Comparison of ENCODE assay signal across 28 cellular contexts in genomic region chr5:32854473-32854872, GRCh38.
"Had no signal": no experiment of that assay in that cellular context is flagged by ENCODE, and none has a peak within 500 bp of the region (broad histone marks: within the 10 kb centered on the region; RNA-seq: fewer than 3 reads in every experiment).

No MANE protein-coding gene starts in this region.

- H3K9ac ChIP-seq: neural progenitor cell had no signal

- H3K27me3 Mint-ChIP-seq: stimulated activated naive CD8-positive, alpha-beta T cell treated with anti-CD3 and anti-CD28 coated beads, Interleukin-15, Interleukin-2, amounts not matched to agents 100 ng/mL and 50 ng/mL, for 24 hours had no signal

- H3K27me3 ChIP-seq: pancreas, stomach, thyroid gland, tibial nerve, upper lobe of left lung, vagina had no signal

- H3K9me3 ChIP-seq: pancreas, prostate gland, thyroid gland, vagina had no signal

- H3K4me1 Mint-ChIP-seq: stimulated activated effector memory CD8-positive, alpha-beta T cell treated with anti-CD3 and anti-CD28 coated beads, Interleukin-12 subunit alpha, Interleukin-12 subunit beta, amount 100 ng/mL, for 72 hours; stimulated activated naive B cell treated with anti-CD40 and anti-IgM and Interleukin-4, amounts not matched to agents 10 μg/mL and 1 μg/mL and 100 μg/mL, for 72 hours had no signal

- H3K27ac Mint-ChIP-seq: naive thymus-derived CD4-positive, alpha-beta T cell; natural killer cell; nephron; neural progenitor cell; stimulated activated effector memory CD8-positive, alpha-beta T cell treated with anti-CD3 and anti-CD28 coated beads, Interleukin-12 subunit alpha, Interleukin-12 subunit beta, amount 100 ng/mL, for 72 hours; stimulated activated naive B cell treated with anti-CD40 and anti-IgM and Interleukin-4, amounts not matched to agents 10 μg/mL and 1 μg/mL and 100 μg/mL, for 72 hours; stimulated activated naive CD8-positive, alpha-beta T cell treated with anti-CD3 and anti-CD28 coated beads, Interleukin-15, Interleukin-2, amounts not matched to agents 100 ng/mL and 50 ng/mL, for 24 hours had no signal

- H2AFZ ChIP-seq: neural progenitor cell had no signal

- H3K36me3 ChIP-seq: neural progenitor cell, pancreas, prostate gland, spleen, stomach, thoracic aorta, thyroid gland, tibial nerve, upper lobe of left lung, vagina had no signal

- ATAC-seq: naive thymus-derived CD4-positive, alpha-beta T cell; natural killer cell; pancreas; right cardiac atrium; sciatic nerve; stimulated activated effector memory CD8-positive, alpha-beta T cell treated with anti-CD3 and anti-CD28 coated beads, Interleukin-12 subunit alpha, Interleukin-12 subunit beta, amount 100 ng/mL, for 72 hours; stimulated activated naive B cell treated with anti-CD40 and anti-IgM and Interleukin-4, amounts not matched to agents 10 μg/mL and 1 μg/mL and 100 μg/mL, for 72 hours had no signal

- FAIRE-seq: urothelium cell line had no signal

- H3K4me2 ChIP-seq: neural progenitor cell, smooth muscle cell had no signal

- DNase-seq: naive thymus-derived CD4-positive, alpha-beta T cell; natural killer cell; occipital lobe; pancreas; right cardiac atrium; spleen; stimulated activated CD4-positive, alpha-beta T cell treated with anti-CD3 and anti-CD28 coated beads, Interleukin-12 subunit alpha, Interleukin-12 subunit beta, amount 100 ng/mL, for 4 hours; stimulated activated CD4-positive, alpha-beta T cell treated with anti-CD3 and anti-CD28 coated beads, Interleukin-1b, Interleukin-23, amount 100 ng/mL, for 48 hours; stimulated activated CD4-positive, alpha-beta T cell treated with anti-CD3 and anti-CD28 coated beads, Interleukin-4, amount 100 ng/mL, for 1 hour; stimulated activated CD4-positive, alpha-beta T cell treated with anti-CD3 and anti-CD28 coated beads, Interleukin-4, amount 100 ng/mL, for 4 hours; stimulated activated naive B cell treated with anti-CD40 and anti-IgM and Interleukin-4, amounts not matched to agents 10 μg/mL and 1 μg/mL and 100 μg/mL, for 72 hours; stimulated activated naive CD4-positive, alpha-beta T cell treated with Interleukin-2 at 50 U/mL for 16 hours; stomach; thyroid gland; trophoblast cell; upper lobe of left lung had no signal

- H3K4me3 Mint-ChIP-seq: naive thymus-derived CD4-positive, alpha-beta T cell; natural killer cell; nephron; neural progenitor cell; stimulated activated effector memory CD8-positive, alpha-beta T cell treated with anti-CD3 and anti-CD28 coated beads, Interleukin-12 subunit alpha, Interleukin-12 subunit beta, amount 100 ng/mL, for 72 hours; stimulated activated naive B cell treated with anti-CD40 and anti-IgM and Interleukin-4, amounts not matched to agents 10 μg/mL and 1 μg/mL and 100 μg/mL, for 72 hours; stimulated activated naive CD8-positive, alpha-beta T cell treated with anti-CD3 and anti-CD28 coated beads, Interleukin-15, Interleukin-2, amounts not matched to agents 100 ng/mL and 50 ng/mL, for 24 hours had no signal

- H3K36me3 Mint-ChIP-seq: neural progenitor cell; stimulated activated effector memory CD8-positive, alpha-beta T cell treated with anti-CD3 and anti-CD28 coated beads, Interleukin-12 subunit alpha, Interleukin-12 subunit beta, amount 100 ng/mL, for 72 hours; stimulated activated naive B cell treated with anti-CD40 and anti-IgM and Interleukin-4, amounts not matched to agents 10 μg/mL and 1 μg/mL and 100 μg/mL, for 72 hours had no signal

- H3K4me1 ChIP-seq: pancreas, prostate gland, spleen, stomach, vagina had no signal

- H3K27ac ChIP-seq: neural progenitor cell, pancreas, prostate gland, skin epidermis, spleen, stomach, thoracic aorta, tibial nerve, upper lobe of left lung, vagina had no signal

- H3K4me3 ChIP-seq: neural progenitor cell, pancreas, prostate gland, skin epidermis, smooth muscle cell, spleen, stomach, thoracic aorta, thyroid gland, tibial nerve, upper lobe of left lung, vagina had no signal
